In genomic region chr15:56869573-56869972, GRCh38 we compare ENCODE assay signal across 9 cellular contexts. TPM values are rescaled to one million over a fixed set of nuclear protein-coding genes. Genes with fewer than 3 reads are reported as not detected.
DNase-seq lines count a peak whose midpoint lies in the region; ATAC-seq and TF ChIP-seq lines count a peak whose summit lies in the region.
"Had no signal": no experiment of that assay in that cellular context is flagged by ENCODE, and none has a peak within 500 bp of the region (broad histone marks: within the 10 kb centered on the region; RNA-seq: fewer than 3 reads in every experiment).

No MANE protein-coding gene starts in this region.

- in situ Hi-C loops in Panc1 (cut with HindIII; ENCODE audit: low pct_unique_long_range_greater_than_20kb, low sequenced_read_pairs) = no loop called here

- no peaks in the 10 kb centered on the region for H3K4me1 Mint-ChIP-seq in activated T-cell treated with anti-CD3 and anti-CD28 coated beads, Interleukin-2, amount 50 U/mL, for 24 hours (ENCODE audit: low read depth)
- no peaks in the 10 kb centered on the region for H3K4me1 Mint-ChIP-seq in activated T-cell treated with anti-CD3 and anti-CD28 coated beads, Interleukin-2, amount 50 U/mL, for 4 hours (ENCODE audit: low read depth)
- peaks cover 18% of the 10 kb centered on the region for H3K4me1 Mint-ChIP-seq in neural progenitor cell
- H3K4me1 Mint-ChIP-seq: activated naive CD4-positive, alpha-beta T cell treated with anti-CD3 and anti-CD28 coated beads, Interleukin-2, amount 50 U/mL, for 24 hours had no signal

- TF ChIP-seq CTCF in Panc1 (IDR thresholded peaks at IDR 0.05) (peak; percentile 70), neural progenitor cell (IDR thresholded peaks at IDR 0.05) (peak; percentile 70)

- no peaks in the 10 kb centered on the region for H3K27me3 ChIP-seq in Panc1 (ENCODE audit: control insufficient read depth, insufficient read depth, low read length)
- H3K27me3 ChIP-seq in neural progenitor cell = no peaks in the 10 kb centered on the region

- no peaks in the 10 kb centered on the region for H3K4me1 ChIP-seq in Panc1 (ENCODE audit: control insufficient read depth, insufficient read depth, low read length)
- H3K4me1 ChIP-seq in neural progenitor cell = peaks cover 8% of the 10 kb centered on the region

- H3F3A ChIP-seq in neural progenitor cell (ENCODE audit: low read depth) = no peaks in the 10 kb centered on the region

- H3K27ac Mint-ChIP-seq in activated T-cell treated with anti-CD3 and anti-CD28 coated beads, Interleukin-2, amount 50 U/mL, for 24 hours = no peak overlapping the region
- H3K27ac Mint-ChIP-seq in neural progenitor cell = no peak overlapping the region
- H3K27ac Mint-ChIP-seq: activated naive CD4-positive, alpha-beta T cell treated with anti-CD3 and anti-CD28 coated beads, Interleukin-2, amount 50 U/mL, for 24 hours had no signal

- no peaks in the 10 kb centered on the region for H3K27me3 Mint-ChIP-seq in activated T-cell treated with anti-CD3 and anti-CD28 coated beads, Interleukin-2, amount 50 U/mL, for 24 hours
- H3K27me3 Mint-ChIP-seq in activated T-cell treated with anti-CD3 and anti-CD28 coated beads, Interleukin-2, amount 50 U/mL, for 4 hours (ENCODE audit: low read depth) = no peaks in the 10 kb centered on the region
- peaks cover 5% of the 10 kb centered on the region for H3K27me3 Mint-ChIP-seq in neural progenitor cell (ENCODE audit: insufficient read depth, low read depth)
- H3K27me3 Mint-ChIP-seq: activated naive CD4-positive, alpha-beta T cell treated with anti-CD3 and anti-CD28 coated beads, Interleukin-2, amount 50 U/mL, for 24 hours had no signal

- no peak overlapping the region for H3K4me3 Mint-ChIP-seq in activated T-cell treated with anti-CD3 and anti-CD28 coated beads, Interleukin-2, amount 50 U/mL, for 24 hours
- no peak overlapping the region for H3K4me3 Mint-ChIP-seq in activated T-cell treated with anti-CD3 and anti-CD28 coated beads, Interleukin-2, amount 50 U/mL, for 4 hours
- no peak overlapping the region for H3K4me3 Mint-ChIP-seq in neural progenitor cell
- H3K4me3 Mint-ChIP-seq: activated naive CD4-positive, alpha-beta T cell treated with anti-CD3 and anti-CD28 coated beads, Interleukin-2, amount 50 U/mL, for 24 hours had no signal

- no peaks in the 10 kb centered on the region for H4K20me1 ChIP-seq in neural progenitor cell (ENCODE audit: low read depth)

- BruUV-seq in Panc1 (replicated peaks; lab: Mats Ljungman, UMichigan) = no TSS peak

- no peaks in the 10 kb centered on the region for H3K36me3 ChIP-seq in Panc1 (ENCODE audit: control insufficient read depth, insufficient read depth, low read length)
- no peaks in the 10 kb centered on the region for H3K36me3 ChIP-seq in neural progenitor cell

- no peaks in the 10 kb centered on the region for H3K79me2 ChIP-seq in neural progenitor cell (ENCODE audit: low read depth)

- CTCF ChIA-PET in Panc1 (lab: Charles Lee) = interaction anchor here (0.6 kb wide), 1 partner anchor 85 kb away, joined by 3 read pairs; no protein-coding TSS in a partner anchor

- no peaks in the 10 kb centered on the region for H3K9me3 ChIP-seq in Panc1 (ENCODE audit: control insufficient read depth, insufficient read depth, low read depth, low read length)
- no peaks in the 10 kb centered on the region for H3K9me3 ChIP-seq in neural progenitor cell (ENCODE audit: low read depth)

- intact Hi-C loops in Panc1 (cut with micrococcal nuclease; ENCODE audit: unreplicated experiment) = loop anchor here (2.0 kb wide), 1 partner anchor 373 kb away; no protein-coding TSS in a partner anchor

- no peak overlapping the region for H3K4me2 ChIP-seq in neural progenitor cell

- ATAC-seq in activated T-cell treated with anti-CD3 and anti-CD28 coated beads, Interleukin-2, amount 50 U/mL, for 4 hours = no peak
- ATAC-seq in Panc1 = no peak
- ATAC-seq in HG03520 (IDR thresholded peaks at IDR 0.05; ENCODE audit: unreplicated experiment) = no peak
- ATAC-seq in GM19351 (IDR thresholded peaks at IDR 0.05; ENCODE audit: unreplicated experiment) = no peak

- H3K36me3 Mint-ChIP-seq in activated T-cell treated with anti-CD3 and anti-CD28 coated beads, Interleukin-2, amount 50 U/mL, for 24 hours (ENCODE audit: low read depth) = no peaks in the 10 kb centered on the region
- H3K36me3 Mint-ChIP-seq in activated T-cell treated with anti-CD3 and anti-CD28 coated beads, Interleukin-2, amount 50 U/mL, for 4 hours (ENCODE audit: insufficient read depth) = no peaks in the 10 kb centered on the region
- no peaks in the 10 kb centered on the region for H3K36me3 Mint-ChIP-seq in neural progenitor cell
- H3K36me3 Mint-ChIP-seq: activated naive CD4-positive, alpha-beta T cell treated with anti-CD3 and anti-CD28 coated beads, Interleukin-2, amount 50 U/mL, for 24 hours had no signal

- H3K9me3 Mint-ChIP-seq in activated T-cell treated with anti-CD3 and anti-CD28 coated beads, Interleukin-2, amount 50 U/mL, for 24 hours = no peaks in the 10 kb centered on the region
- no peaks in the 10 kb centered on the region for H3K9me3 Mint-ChIP-seq in activated T-cell treated with anti-CD3 and anti-CD28 coated beads, Interleukin-2, amount 50 U/mL, for 4 hours
- no peaks in the 10 kb centered on the region for H3K9me3 Mint-ChIP-seq in neural progenitor cell
- H3K9me3 Mint-ChIP-seq: activated naive CD4-positive, alpha-beta T cell treated with anti-CD3 and anti-CD28 coated beads, Interleukin-2, amount 50 U/mL, for 24 hours had no signal

- POLR2A ChIA-PET in Panc1 (lab: Charles Lee) = no interaction called here

- no peak overlapping the region for H3K9ac ChIP-seq in neural progenitor cell

- no peak overlapping the region for H2AFZ ChIP-seq in neural progenitor cell (replicated peaks)

- H3K27ac ChIP-seq in Panc1 (ENCODE audit: low read length) (no peak overlapping the region), neural progenitor cell (no peak overlapping the region)

- H3K4me3 ChIP-seq in Panc1 (ENCODE audit: low read depth in 2 of 2, low read length in 2 of 2) (no peak overlapping the region), neural progenitor cell (no peak overlapping the region)

- peak; percentile 36 for DNase-seq in activated T-cell treated with anti-CD3 and anti-CD28 coated beads, Interleukin-2, amount 50 U/mL, for 24 hours
- no peak for DNase-seq in activated T-cell treated with anti-CD3 and anti-CD28 coated beads, Interleukin-2, amount 50 U/mL, for 4 hours
- DNase-seq in Panc1 (ENCODE audit: low read depth, low spot score) (no peak), neural progenitor cell (ENCODE audit: low spot score) (peak; percentile 57), NCI-H128 (lab: John Stamatoyannopoulos, UW; ENCODE audit: unreplicated experiment) (no peak)
- peak; percentile 2 for DNase-seq in effector CD8-positive, alpha-beta T cell (lab: John Stamatoyannopoulos, UW)

RNA-seq across cellular contexts. Expression of gene TCF12, which starts 48.9 kb away (rescaled TPM):
- total RNA-seq in activated T-cell treated with anti-CD3 and anti-CD28 coated beads, Interleukin-2, amount 50 U/mL, for 4 hours = 10 to 100 TPM; 49.3 to 71.3 (median 63.5) TPM
- total RNA-seq in Panc1 (2021; ENCODE audit: unreplicated experiment) = 102 TPM
- polyA plus RNA-seq in Panc1 (2012; ENCODE audit: insufficient read length) = 52.1 TPM
- total RNA-seq in neural progenitor cell (ENCODE audit: low replicate concordance) = 130 and 149 TPM in 2 replicates

Comparison
In these comparisons a context has a peak if more than half of its experiments do, and no peak if none do; other contexts are left out.
1. DNase-seq: peak in activated T-cell treated with anti-CD3 and anti-CD28 coated beads, Interleukin-2, amount 50 U/mL, for 24 hours (single experiment), effector CD8-positive, alpha-beta T cell (single experiment) and neural progenitor cell (single experiment); none in activated T-cell treated with anti-CD3 and anti-CD28 coated beads, Interleukin-2, amount 50 U/mL, for 4 hours (single experiment), Panc1 (single experiment) and NCI-H128 (single experiment).